ENCODE assay signal across 8 cellular contexts in genomic region chr14:75126679-75127473, GRCh38. TPM values are rescaled to one million over a fixed set of nuclear protein-coding genes. Genes with fewer than 3 reads are reported as not detected.
A peak's percentile ranks its signal among the peaks of the same experiment; 100 is the strongest.
DNase-seq lines count a peak whose midpoint lies in the region; ATAC-seq and TF ChIP-seq lines count a peak whose summit lies in the region.

NEK9 (minus strand) TSS chr14:75127048; CDS start chr14:75126921, 127 bp downstream.

- no peaks in the 10 kb centered on the region for H3K27me3 ChIP-seq in Panc1 (ENCODE audit: control insufficient read depth, insufficient read depth, low read length)

- TF ChIP-seq CTCF in Panc1 (IDR thresholded peaks at IDR 0.05) = no peak

- no peaks in the 10 kb centered on the region for H3K9me3 Mint-ChIP-seq in activated T-cell treated with anti-CD3 and anti-CD28 coated beads, Interleukin-2, amount 50 U/mL, for 4 hours

- DNase-seq in DMS114 treated with DMSO at 0.1 percent for 48 hours (lab: John Stamatoyannopoulos, UW; ENCODE audit: unreplicated experiment) = peak; percentile 74
- peak; percentile 91 for DNase-seq in KBM-7
- no peak for DNase-seq in Panc1 (ENCODE audit: low read depth, low spot score)
- DNase-seq in activated T-cell treated with anti-CD3 and anti-CD28 coated beads, Interleukin-2, amount 50 U/mL, for 4 hours = peak; percentile 80
- peak; percentile 93 for DNase-seq in myocyte (ENCODE audit: low read depth)
- DNase-seq in stimulated activated CD8-positive, alpha-beta memory T cell treated with anti-CD3 and anti-CD28 coated beads, Interleukin-7, amount 100 ng/mL, for 48 hours (ENCODE audit: extremely low read depth in 1 of 2, low read depth in 1 of 2) = peak; percentile 71 to 84

- peak within 1 kb of the TSS; percentile 97 for H3K4me3 Mint-ChIP-seq in activated T-cell treated with anti-CD3 and anti-CD28 coated beads, Interleukin-2, amount 50 U/mL, for 4 hours

- CTCF ChIA-PET in Panc1 (lab: Charles Lee) = no interaction called here

- in situ Hi-C loops in KBM-7 (cut with MboI; ENCODE audit: low pct_unique_long_range_greater_than_20kb, low sequenced_read_pairs) = loop anchor here (25.0 kb wide), 1 partner anchor 360 kb away; no protein-coding TSS in a partner anchor
- in situ Hi-C loops in Panc1 (cut with HindIII; ENCODE audit: low pct_unique_long_range_greater_than_20kb, low sequenced_read_pairs) = no loop called here

- POLR2A ChIA-PET in Panc1 (lab: Charles Lee) = interaction anchor here (1.4 kb wide), 1 partner anchor 166 kb away, joined by 3 read pairs; no protein-coding TSS in a partner anchor

- no TSS peak for BruUV-seq in Panc1 (replicated peaks; lab: Mats Ljungman, UMichigan)

- no peaks in the 10 kb centered on the region for H3K27me3 Mint-ChIP-seq in activated T-cell treated with anti-CD3 and anti-CD28 coated beads, Interleukin-2, amount 50 U/mL, for 4 hours (ENCODE audit: low read depth)

- peak within 1 kb of the TSS; percentile 89 for H3K27ac ChIP-seq in Panc1 (ENCODE audit: low read length)

- peaks cover 22% of the 10 kb centered on the region; the same call in 1 of the 2 replicates for H3K4me1 ChIP-seq in Panc1 (ENCODE audit: control insufficient read depth, insufficient read depth, low read length)

- H3K4me1 Mint-ChIP-seq in activated T-cell treated with anti-CD3 and anti-CD28 coated beads, Interleukin-2, amount 50 U/mL, for 4 hours (ENCODE audit: low read depth) = peaks cover 36% of the 10 kb centered on the region

- ATAC-seq in GM21576 (IDR thresholded peaks at IDR 0.05; ENCODE audit: unreplicated experiment) = peak; percentile 73
- peak; percentile 97 for ATAC-seq in Panc1
- ATAC-seq in activated T-cell treated with anti-CD3 and anti-CD28 coated beads, Interleukin-2, amount 50 U/mL, for 4 hours = peak; percentile 96 to 97
- ATAC-seq in esophagus mucosa = peak; percentile 82

- peaks cover 11% of the 10 kb centered on the region; the same call in 1 of the 2 replicates for H3K36me3 ChIP-seq in Panc1 (ENCODE audit: control insufficient read depth, insufficient read depth, low read length)

- H3K4me3 ChIP-seq in Panc1 (ENCODE audit: low read depth in 2 of 2, low read length in 2 of 2) = peak within 1 kb of the TSS; percentile 67 to 71

- intact Hi-C loops in Panc1 (cut with micrococcal nuclease; ENCODE audit: unreplicated experiment) = no loop called here

- H3K9me3 ChIP-seq in Panc1 (ENCODE audit: control insufficient read depth, insufficient read depth, low read depth, low read length) = no peaks in the 10 kb centered on the region

- H3K36me3 Mint-ChIP-seq in activated T-cell treated with anti-CD3 and anti-CD28 coated beads, Interleukin-2, amount 50 U/mL, for 4 hours (ENCODE audit: insufficient read depth) = peaks cover 14% of the 10 kb centered on the region

RNA-seq across cellular contexts. Expression of gene NEK9, which starts in this region (rescaled TPM):
- total RNA-seq in Panc1 (2021; ENCODE audit: unreplicated experiment) = 40.7 TPM
- 42.1 TPM for polyA plus RNA-seq in Panc1 (2012; ENCODE audit: insufficient read length)
- 10 to 100 TPM; 48.5 to 51.2 (median 50.4) TPM for total RNA-seq in activated T-cell treated with anti-CD3 and anti-CD28 coated beads, Interleukin-2, amount 50 U/mL, for 4 hours
- total RNA-seq in esophagus mucosa = 31.2 TPM
- total RNA-seq in myocyte = 46.5 and 51.7 TPM in 2 replicates
- polyA plus RNA-seq in myocyte (2012) = 58.9 TPM
